Comparison of ENCODE assay signal across 31 cellular contexts in genomic region chr6:111502154-111502553, GRCh38.
"Had no signal": no experiment of that assay in that cellular context is flagged by ENCODE, and none has a peak within 500 bp of the region (broad histone marks: within the 10 kb centered on the region; RNA-seq: fewer than 3 reads in every experiment).

No MANE protein-coding gene starts in this region.

- FAIRE-seq: pancreas had no signal

- H2AFZ ChIP-seq: hepatocyte had no signal

- H3K9me3 ChIP-seq: colonic mucosa, gastrocnemius medialis, pancreas, psoas muscle, sigmoid colon, upper lobe of left lung had no signal

- H3K4me3 ChIP-seq: colonic mucosa, dorsolateral prefrontal cortex, gastrocnemius medialis, hepatocyte, left ventricle myocardium inferior, lung, pancreas, psoas muscle, sigmoid colon, upper lobe of left lung had no signal

- H3K4me1 Mint-ChIP-seq: activated CD8-positive, alpha-beta memory T cell treated with anti-CD3 and anti-CD28 coated beads, Interleukin-2, amount 10 ng/mL, durations not matched to agents 7 days and 5 days; stimulated activated memory B cell treated with anti-CD40 and anti-IgM and Interleukin-4, amounts not matched to agents 10 μg/mL and 1 μg/mL and 100 μg/mL, for 72 hours had no signal

- H3K27me3 ChIP-seq: colonic mucosa, dorsolateral prefrontal cortex, gastrocnemius medialis, hepatocyte, pancreas, sigmoid colon, upper lobe of left lung had no signal

- H3K4me3 Mint-ChIP-seq: activated CD8-positive, alpha-beta memory T cell treated with anti-CD3 and anti-CD28 coated beads, Interleukin-2, amount 10 ng/mL, durations not matched to agents 7 days and 5 days; activated CD8-positive, alpha-beta T cell treated with anti-CD3 and anti-CD28 coated beads, Interleukin-2, amount 10 ng/mL, durations not matched to agents 7 days and 5 days; naive B cell; stimulated activated memory B cell treated with anti-CD40 and anti-IgM and Interleukin-4, amounts not matched to agents 10 μg/mL and 1 μg/mL and 100 μg/mL, for 72 hours; stimulated activated naive CD8-positive, alpha-beta T cell treated with anti-CD3 and anti-CD28 coated beads, Interleukin-15, amount 100 ng/mL, for 72 hours; T-helper 2 cell treated with Interferon-gamma antibody and Interleukin-4, amounts not matched to agents 5 μg/mL and 100 μg/mL, for 36 hours had no signal

- H3K9me3 Mint-ChIP-seq: stimulated activated memory B cell treated with anti-CD40 and anti-IgM and Interleukin-4, amounts not matched to agents 10 μg/mL and 1 μg/mL and 100 μg/mL, for 72 hours; stimulated activated naive CD8-positive, alpha-beta T cell treated with anti-CD3 and anti-CD28 coated beads, Interleukin-15, amount 100 ng/mL, for 72 hours; T-helper 2 cell treated with Interferon-gamma antibody and Interleukin-4, amounts not matched to agents 5 μg/mL and 100 μg/mL, for 36 hours had no signal

- H3K4me2 ChIP-seq: hepatocyte had no signal

- H3K27ac ChIP-seq: colonic mucosa, dorsolateral prefrontal cortex, gastrocnemius medialis, hepatocyte, left ventricle myocardium inferior, pancreas, psoas muscle, upper lobe of left lung, VCaP had no signal

- H3K27ac Mint-ChIP-seq: activated CD8-positive, alpha-beta memory T cell treated with anti-CD3 and anti-CD28 coated beads, Interleukin-2, amount 10 ng/mL, durations not matched to agents 7 days and 5 days; activated CD8-positive, alpha-beta T cell treated with anti-CD3 and anti-CD28 coated beads, Interleukin-2, amount 10 ng/mL, durations not matched to agents 7 days and 5 days; stimulated activated memory B cell treated with anti-CD40 and anti-IgM and Interleukin-4, amounts not matched to agents 10 μg/mL and 1 μg/mL and 100 μg/mL, for 72 hours; stimulated activated naive CD8-positive, alpha-beta T cell treated with anti-CD3 and anti-CD28 coated beads, Interleukin-15, amount 100 ng/mL, for 72 hours; T-helper 2 cell treated with Interferon-gamma antibody and Interleukin-4, amounts not matched to agents 5 μg/mL and 100 μg/mL, for 36 hours had no signal

- ATAC-seq: activated CD4-positive, CD25-positive, alpha-beta regulatory T cell treated with anti-CD3 and anti-CD28 coated beads, Interleukin-2, amount 50 U/mL, for 24 hours; activated CD8-positive, alpha-beta memory T cell treated with anti-CD3 and anti-CD28 coated beads, Interleukin-2, amount 10 ng/mL, durations not matched to agents 7 days and 5 days; activated CD8-positive, alpha-beta T cell treated with anti-CD3 and anti-CD28 coated beads, Interleukin-2, amount 10 ng/mL, durations not matched to agents 7 days and 5 days; gastrocnemius medialis; pancreas; psoas muscle; stimulated activated memory B cell treated with anti-CD40 and anti-IgM and Interleukin-4, amounts not matched to agents 10 μg/mL and 1 μg/mL and 100 μg/mL, for 72 hours; stimulated activated naive CD8-positive, alpha-beta T cell treated with anti-CD3 and anti-CD28 coated beads, Interleukin-15, amount 100 ng/mL, for 72 hours had no signal

- DNase-seq: activated CD4-positive, alpha-beta T cell treated with anti-CD3 and anti-CD28 coated beads, Interleukin-2, amount 50 U/mL, for 1 hour; activated CD8-positive, alpha-beta memory T cell treated with anti-CD3 and anti-CD28 coated beads, Interleukin-2, amount 10 ng/mL, durations not matched to agents 7 days and 5 days; activated CD8-positive, alpha-beta T cell treated with anti-CD3 and anti-CD28 coated beads, Interleukin-2, amount 10 ng/mL, durations not matched to agents 7 days and 5 days; activated effector memory CD4-positive, alpha-beta T cell treated with anti-CD3 and anti-CD28 coated beads, Interleukin-2, amount 50 U/mL, for 16 hours; activated naive CD4-positive, alpha-beta T cell treated with anti-CD3 and anti-CD28 coated beads, Interleukin-2, amount 50 U/mL, for 16 hours; colonic mucosa; dorsolateral prefrontal cortex; effector memory CD4-positive, alpha-beta T cell; erythroblast; gastrocnemius medialis; glutamatergic neuron; islet precursor cell; left ventricle myocardium inferior; naive B cell; pancreas; psoas muscle; sigmoid colon; small intestine; stimulated activated CD4-positive, alpha-beta T cell treated with anti-CD3 and anti-CD28 coated beads, Interleukin-1b, Interleukin-23, amount 100 ng/mL, for 48 hours; stimulated activated CD4-positive, alpha-beta T cell treated with anti-CD3 and anti-CD28 coated beads, Interleukin-4, amount 100 ng/mL, for 4 hours; stimulated activated CD8-positive, alpha-beta memory T cell treated with anti-CD3 and anti-CD28 coated beads, Interleukin-4, amount 100 ng/mL, for 48 hours; stimulated activated naive CD8-positive, alpha-beta T cell treated with anti-CD3 and anti-CD28 coated beads, Interleukin-15, amount 100 ng/mL, for 72 hours; substantia nigra; T-helper 1 cell; upper lobe of left lung had no signal

- H3K4me1 ChIP-seq: colonic mucosa, left ventricle myocardium inferior, psoas muscle, upper lobe of left lung had no signal

- H3K27me3 Mint-ChIP-seq: activated CD8-positive, alpha-beta memory T cell treated with anti-CD3 and anti-CD28 coated beads, Interleukin-2, amount 10 ng/mL, durations not matched to agents 7 days and 5 days; naive B cell; stimulated activated memory B cell treated with anti-CD40 and anti-IgM and Interleukin-4, amounts not matched to agents 10 μg/mL and 1 μg/mL and 100 μg/mL, for 72 hours; stimulated activated naive CD8-positive, alpha-beta T cell treated with anti-CD3 and anti-CD28 coated beads, Interleukin-15, amount 100 ng/mL, for 72 hours had no signal

- H3K36me3 ChIP-seq: colonic mucosa, pancreas, sigmoid colon, upper lobe of left lung had no signal
